Comparison of ENCODE assay signal across 8 cellular contexts in the genomic region with DNA sequence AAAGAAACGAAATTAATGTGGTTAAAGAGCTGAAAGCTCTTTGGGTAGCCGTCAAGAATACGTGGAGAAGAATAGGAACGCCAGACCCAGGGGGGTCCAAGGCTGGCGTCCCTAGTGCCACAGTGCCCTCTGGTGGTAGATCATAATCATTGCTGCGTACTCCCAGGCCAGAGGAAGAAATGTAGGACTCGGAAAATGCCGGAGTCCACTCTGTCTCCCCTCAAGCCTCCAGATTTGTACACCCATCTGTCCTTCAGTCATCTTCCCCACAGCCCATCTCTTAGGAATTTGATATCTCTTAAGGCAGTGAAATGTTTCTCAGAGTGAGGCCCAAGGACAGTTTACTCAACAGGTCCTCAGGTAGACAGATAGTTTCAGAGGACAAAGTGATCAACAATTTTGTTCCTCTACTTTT. TPM values are rescaled to one million over a fixed set of nuclear protein-coding genes. Genes with fewer than 3 reads are reported as not detected.
DNase-seq lines count a peak whose midpoint lies in the region; ATAC-seq lines count a peak whose summit lies in the region.

No MANE protein-coding gene starts in this region.

- CTCF ChIA-PET in CD8-positive, alpha-beta memory T cell (lab: Charles Lee) = interaction anchor here (0.6 to 8.0 kb wide), 20 partner anchors 9 to 297 kb away, joined by 3 to 94 read pairs (median 4); no protein-coding TSS in a partner anchor

- peak; percentile 69 for ATAC-seq in activated CD4-positive, CD25-positive, alpha-beta regulatory T cell treated with anti-CD3 and anti-CD28 coated beads, Interleukin-2, amount 50 U/mL, for 24 hours
- ATAC-seq in central memory CD8-positive, alpha-beta T cell (replicated peaks; ENCODE audit: extremely low read depth, poor library complexity, severe bottlenecking) = peak; percentile 70
- ATAC-seq in left lobe of liver = peak; percentile 94
- no peak for ATAC-seq in HG02970 (IDR thresholded peaks at IDR 0.05; ENCODE audit: low FRiP score, unreplicated experiment)

- no peak overlapping the region for H3K4me3 ChIP-seq in CD8-positive, alpha-beta memory T cell (ENCODE audit: low read length)
- H3K4me3 ChIP-seq in H7 (ENCODE audit: insufficient read depth, low read depth, low read length) = no peak overlapping the region

- no peak overlapping the region for H3K27ac ChIP-seq in CD8-positive, alpha-beta memory T cell (ENCODE audit: low read depth, low read length)

- no peaks in the 10 kb centered on the region for H3K36me3 Mint-ChIP-seq in CD8-positive, alpha-beta memory T cell
- peaks cover 2% of the 10 kb centered on the region for H3K36me3 Mint-ChIP-seq in central memory CD8-positive, alpha-beta T cell (ENCODE audit: insufficient read depth)

- DNase-seq in CD8-positive, alpha-beta memory T cell = peak; percentile 42 to 70 (median 49)
- DNase-seq in H7 (peak; percentile 96), NCI-H2171 treated with DMSO at 0.1 percent for 48 hours (lab: John Stamatoyannopoulos, UW) (peak; percentile 97), left lobe of liver (ENCODE audit: low spot score) (no peak)
- peak; percentile 41 to 50 for DNase-seq in central memory CD8-positive, alpha-beta T cell (ENCODE audit: low spot score in 2 of 2)
- peak; percentile 35 to 36 for DNase-seq in stimulated activated CD4-positive, alpha-beta T cell treated with anti-CD3 and anti-CD28 coated beads, Interleukin-4, amount 100 ng/mL, for 48 hours (ENCODE audit: low read depth in 2 of 2)

- peaks cover 2 to 5% (median 4%) of the 10 kb centered on the region in 3 donors for H3K4me1 Mint-ChIP-seq in CD8-positive, alpha-beta memory T cell
- H3K4me1 Mint-ChIP-seq in central memory CD8-positive, alpha-beta T cell = peaks cover 7% of the 10 kb centered on the region

- H3K27me3 Mint-ChIP-seq in CD8-positive, alpha-beta memory T cell = peaks cover 9 to 23% of the 10 kb centered on the region in 2 donors
- peaks cover 48% of the 10 kb centered on the region for H3K27me3 Mint-ChIP-seq in central memory CD8-positive, alpha-beta T cell

- no peak overlapping the region for H3K4me3 Mint-ChIP-seq in CD8-positive, alpha-beta memory T cell
- no peak overlapping the region for H3K4me3 Mint-ChIP-seq in central memory CD8-positive, alpha-beta T cell

- POLR2A ChIA-PET in CD8-positive, alpha-beta memory T cell (lab: Charles Lee) = no interaction called here

- H3K9me3 ChIP-seq in CD8-positive, alpha-beta memory T cell (ENCODE audit: low read length) = no peaks in the 10 kb centered on the region

- no peaks in the 10 kb centered on the region for H3K27me3 ChIP-seq in CD8-positive, alpha-beta memory T cell (ENCODE audit: insufficient read depth, low read length, poor library complexity, severe bottlenecking)
- no peaks in the 10 kb centered on the region for H3K27me3 ChIP-seq in H7 (ENCODE audit: control insufficient read depth, insufficient read depth, low read length)

- H3K27ac Mint-ChIP-seq in CD8-positive, alpha-beta memory T cell = peak overlapping the region in 3 of 8 donors; percentile 18 to 70 (median 51)
- H3K27ac Mint-ChIP-seq in central memory CD8-positive, alpha-beta T cell (ENCODE audit: low read depth) = no peak overlapping the region

- no peaks in the 10 kb centered on the region for H3K36me3 ChIP-seq in CD8-positive, alpha-beta memory T cell (ENCODE audit: insufficient read depth, low read length)
- H3K36me3 ChIP-seq in H7 (replicated peaks; ENCODE audit: control insufficient read depth, insufficient read depth, low read length) = no peaks in the 10 kb centered on the region

- H3K4me1 ChIP-seq in CD8-positive, alpha-beta memory T cell (ENCODE audit: insufficient read depth, low read length) = no peaks in the 10 kb centered on the region

- H3K9me3 Mint-ChIP-seq in CD8-positive, alpha-beta memory T cell = peaks cover 0 to 2% (median 0%) of the 10 kb centered on the region in 5 donors
- no peaks in the 10 kb centered on the region for H3K9me3 Mint-ChIP-seq in central memory CD8-positive, alpha-beta T cell

RNA-seq across cellular contexts. Expression of gene PLEKHG6, which starts 25.4 kb away (rescaled TPM):
- not detected for total RNA-seq in CD8-positive, alpha-beta memory T cell
- 0.72 TPM for polyA plus RNA-seq in CD8-positive, alpha-beta memory T cell
- 36.5 and 43.6 TPM in 2 replicates for total RNA-seq in H7 (2014; rRNA removed; shearing (Covaris generic))
- 5.0 TPM for total RNA-seq in left lobe of liver

RNA-seq across cellular contexts. Expression of gene TNFRSF1A, which starts 56.8 kb away (rescaled TPM):
- total RNA-seq in CD8-positive, alpha-beta memory T cell = 10 to 100 TPM; 62.1 to 62.9 TPM
- 57.1 TPM for polyA plus RNA-seq in CD8-positive, alpha-beta memory T cell
- total RNA-seq in H7 (2014; rRNA removed; shearing (Covaris generic)) = 83.5 and 84.6 TPM in 2 replicates
- total RNA-seq in left lobe of liver = 76.0 TPM
